Comparison of ENCODE assay signal across 1 cellular context in the genomic region with DNA sequence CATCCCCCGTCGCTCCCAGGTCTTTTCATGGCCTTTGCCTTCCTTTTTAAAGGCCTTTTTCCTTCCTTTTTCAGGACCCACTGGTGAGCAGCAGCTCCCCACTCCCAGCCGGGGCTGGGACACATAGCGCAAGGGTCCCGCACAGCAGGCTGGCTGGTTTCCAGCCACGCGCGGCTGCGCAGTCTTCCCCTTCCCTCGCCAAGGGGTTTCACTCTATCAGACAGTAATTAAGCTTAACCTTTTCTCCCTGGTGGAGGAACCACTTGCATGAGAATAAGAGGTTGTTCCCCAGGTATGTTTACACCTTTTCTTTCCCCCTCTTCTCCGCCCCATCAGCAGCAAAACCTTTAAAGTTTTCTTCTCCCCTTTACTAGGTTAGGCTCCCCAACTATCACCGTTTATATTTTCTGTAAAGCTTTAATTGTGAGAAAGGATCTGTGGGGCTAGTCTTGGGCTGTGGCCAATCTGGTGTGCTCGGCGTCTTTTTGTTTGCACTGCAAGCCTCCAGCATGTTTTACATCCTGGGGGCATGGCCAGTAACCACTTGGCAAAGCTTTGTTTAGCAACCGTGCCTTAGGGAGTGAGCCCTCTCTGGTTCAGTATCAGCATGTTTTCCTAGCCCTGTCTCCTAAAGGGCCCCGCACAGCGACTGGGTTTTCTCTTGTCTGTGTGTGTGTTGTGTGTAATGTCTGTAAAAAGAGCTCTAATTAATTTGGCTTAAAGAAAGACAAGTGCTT.
TF ChIP-seq lines count a peak whose summit lies in the region.

No MANE protein-coding gene starts in this region.

TF ChIP-seq in HEK293, 187 proteins besides CTCF, POLR2A, EP300 and RAD21 (continued from another document and continues in another):
- TF ChIP-seq, protein P1, sequence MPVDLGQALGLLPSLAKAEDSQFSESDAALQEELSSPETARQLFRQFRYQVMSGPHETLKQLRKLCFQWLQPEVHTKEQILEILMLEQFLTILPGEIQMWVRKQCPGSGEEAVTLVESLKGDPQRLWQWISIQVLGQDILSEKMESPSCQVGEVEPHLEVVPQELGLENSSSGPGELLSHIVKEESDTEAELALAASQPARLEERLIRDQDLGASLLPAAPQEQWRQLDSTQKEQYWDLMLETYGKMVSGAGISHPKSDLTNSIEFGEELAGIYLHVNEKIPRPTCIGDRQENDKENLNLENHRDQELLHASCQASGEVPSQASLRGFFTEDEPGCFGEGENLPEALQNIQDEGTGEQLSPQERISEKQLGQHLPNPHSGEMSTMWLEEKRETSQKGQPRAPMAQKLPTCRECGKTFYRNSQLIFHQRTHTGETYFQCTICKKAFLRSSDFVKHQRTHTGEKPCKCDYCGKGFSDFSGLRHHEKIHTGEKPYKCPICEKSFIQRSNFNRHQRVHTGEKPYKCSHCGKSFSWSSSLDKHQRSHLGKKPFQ (tag by site-specific recombination; IDR thresholded peaks at IDR 0.05), result 0 out of 2 replicates have a peak, but pooled peaks have one; percentile 20
- TF ChIP-seq, protein P2, sequence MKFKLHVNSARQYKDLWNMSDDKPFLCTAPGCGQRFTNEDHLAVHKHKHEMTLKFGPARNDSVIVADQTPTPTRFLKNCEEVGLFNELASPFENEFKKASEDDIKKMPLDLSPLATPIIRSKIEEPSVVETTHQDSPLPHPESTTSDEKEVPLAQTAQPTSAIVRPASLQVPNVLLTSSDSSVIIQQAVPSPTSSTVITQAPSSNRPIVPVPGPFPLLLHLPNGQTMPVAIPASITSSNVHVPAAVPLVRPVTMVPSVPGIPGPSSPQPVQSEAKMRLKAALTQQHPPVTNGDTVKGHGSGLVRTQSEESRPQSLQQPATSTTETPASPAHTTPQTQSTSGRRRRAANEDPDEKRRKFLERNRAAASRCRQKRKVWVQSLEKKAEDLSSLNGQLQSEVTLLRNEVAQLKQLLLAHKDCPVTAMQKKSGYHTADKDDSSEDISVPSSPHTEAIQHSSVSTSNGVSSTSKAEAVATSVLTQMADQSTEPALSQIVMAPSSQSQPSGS (tag by site-specific recombination; IDR thresholded peaks at IDR 0.05; ENCODE audit: low read depth), result no peak
- TF ChIP-seq ZNF785 (tag by site-specific recombination; IDR thresholded peaks at IDR 0.05) (no peak), ZSCAN30 (tag by site-specific recombination; IDR thresholded peaks at IDR 0.05) (0 out of 2 replicates have a peak, but pooled peaks have one; percentile 21), REPIN1 (tag by site-specific recombination; IDR thresholded peaks at IDR 0.05; ENCODE audit: low read depth) (no peak), ZSCAN16 (tag by site-specific recombination; IDR thresholded peaks at IDR 0.05) (no peak), ZSCAN23 (tag by site-specific recombination; IDR thresholded peaks at IDR 0.05) (no peak), ZNF274 (IDR thresholded peaks at IDR 0.05; ENCODE audit: low read length) (no peak), ZNF274 (tag by site-specific recombination; IDR thresholded peaks at IDR 0.05; ENCODE audit: borderline replicate concordance) (no peak), ZNF555 (tag by site-specific recombination; conservative IDR thresholded peaks at IDR 0.05) (no peak), ZNF776 (tag by site-specific recombination; IDR thresholded peaks at IDR 0.05; ENCODE audit: borderline replicate concordance) (no peak), ZBTB8A (tag by site-specific recombination; IDR thresholded peaks at IDR 0.05) (no peak), ZNF426 (tag by site-specific recombination; IDR thresholded peaks at IDR 0.05) (no peak), IKZF3 (tag by site-specific recombination; IDR thresholded peaks at IDR 0.05) (no peak), ZBTB48 (tag by site-specific recombination; IDR thresholded peaks at IDR 0.05) (0 out of 2 replicates have a peak, but pooled peaks have one; percentile 17), ZNF473 (tag by site-specific recombination; IDR thresholded peaks at IDR 0.05) (no peak), ZNF837 (tag by site-specific recombination; IDR thresholded peaks at IDR 0.05) (no peak), ZNF501 (tag by site-specific recombination; IDR thresholded peaks at IDR 0.05) (no peak), ZNF366 (tag by site-specific recombination; conservative IDR thresholded peaks at IDR 0.05) (no peak), ZIC2 (tag by site-specific recombination; IDR thresholded peaks at IDR 0.05) (peak; percentile 37; the same call in 1 of the 2 replicates), ZNF76 (tag by site-specific recombination; IDR thresholded peaks at IDR 0.05; ENCODE audit: borderline replicate concordance, low read depth) (no peak), ZNF155 (tag by site-specific recombination; IDR thresholded peaks at IDR 0.05) (no peak), ZNF174 (tag by site-specific recombination; IDR thresholded peaks at IDR 0.05) (no peak), ZNF830 (tag by site-specific recombination; IDR thresholded peaks at IDR 0.05; ENCODE audit: low read depth) (no peak), OSR2 (tag by site-specific recombination; IDR thresholded peaks at IDR 0.05) (peak; percentile 7; the same call in 1 of the 2 replicates), SP3 (tag by site-specific recombination; IDR thresholded peaks at IDR 0.05) (no peak), ZNF214 (tag by site-specific recombination; IDR thresholded peaks at IDR 0.05; ENCODE audit: borderline replicate concordance) (no peak), ZNF416 (tag by site-specific recombination; IDR thresholded peaks at IDR 0.05) (no peak), ZNF560 (tag by site-specific recombination; IDR thresholded peaks at IDR 0.05; ENCODE audit: borderline replicate concordance) (no peak), ZXDB (tag by site-specific recombination; IDR thresholded peaks at IDR 0.05) (no peak), OVOL3 (tag by site-specific recombination; IDR thresholded peaks at IDR 0.05) (no peak), ZNF707 (tag by site-specific recombination; IDR thresholded peaks at IDR 0.05) (no peak)
- TF ChIP-seq, protein P3, sequence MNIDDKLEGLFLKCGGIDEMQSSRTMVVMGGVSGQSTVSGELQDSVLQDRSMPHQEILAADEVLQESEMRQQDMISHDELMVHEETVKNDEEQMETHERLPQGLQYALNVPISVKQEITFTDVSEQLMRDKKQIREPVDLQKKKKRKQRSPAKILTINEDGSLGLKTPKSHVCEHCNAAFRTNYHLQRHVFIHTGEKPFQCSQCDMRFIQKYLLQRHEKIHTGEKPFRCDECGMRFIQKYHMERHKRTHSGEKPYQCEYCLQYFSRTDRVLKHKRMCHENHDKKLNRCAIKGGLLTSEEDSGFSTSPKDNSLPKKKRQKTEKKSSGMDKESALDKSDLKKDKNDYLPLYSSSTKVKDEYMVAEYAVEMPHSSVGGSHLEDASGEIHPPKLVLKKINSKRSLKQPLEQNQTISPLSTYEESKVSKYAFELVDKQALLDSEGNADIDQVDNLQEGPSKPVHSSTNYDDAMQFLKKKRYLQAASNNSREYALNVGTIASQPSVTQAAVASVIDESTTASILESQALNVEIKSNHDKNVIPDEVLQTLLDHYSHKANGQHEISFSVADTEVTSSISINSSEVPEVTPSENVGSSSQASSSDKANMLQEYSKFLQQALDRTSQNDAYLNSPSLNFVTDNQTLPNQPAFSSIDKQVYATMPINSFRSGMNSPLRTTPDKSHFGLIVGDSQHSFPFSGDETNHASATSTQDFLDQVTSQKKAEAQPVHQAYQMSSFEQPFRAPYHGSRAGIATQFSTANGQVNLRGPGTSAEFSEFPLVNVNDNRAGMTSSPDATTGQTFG (tag by site-specific recombination; IDR thresholded peaks at IDR 0.05; ENCODE audit: borderline replicate concordance), result no peak
- TF ChIP-seq, protein P4, sequence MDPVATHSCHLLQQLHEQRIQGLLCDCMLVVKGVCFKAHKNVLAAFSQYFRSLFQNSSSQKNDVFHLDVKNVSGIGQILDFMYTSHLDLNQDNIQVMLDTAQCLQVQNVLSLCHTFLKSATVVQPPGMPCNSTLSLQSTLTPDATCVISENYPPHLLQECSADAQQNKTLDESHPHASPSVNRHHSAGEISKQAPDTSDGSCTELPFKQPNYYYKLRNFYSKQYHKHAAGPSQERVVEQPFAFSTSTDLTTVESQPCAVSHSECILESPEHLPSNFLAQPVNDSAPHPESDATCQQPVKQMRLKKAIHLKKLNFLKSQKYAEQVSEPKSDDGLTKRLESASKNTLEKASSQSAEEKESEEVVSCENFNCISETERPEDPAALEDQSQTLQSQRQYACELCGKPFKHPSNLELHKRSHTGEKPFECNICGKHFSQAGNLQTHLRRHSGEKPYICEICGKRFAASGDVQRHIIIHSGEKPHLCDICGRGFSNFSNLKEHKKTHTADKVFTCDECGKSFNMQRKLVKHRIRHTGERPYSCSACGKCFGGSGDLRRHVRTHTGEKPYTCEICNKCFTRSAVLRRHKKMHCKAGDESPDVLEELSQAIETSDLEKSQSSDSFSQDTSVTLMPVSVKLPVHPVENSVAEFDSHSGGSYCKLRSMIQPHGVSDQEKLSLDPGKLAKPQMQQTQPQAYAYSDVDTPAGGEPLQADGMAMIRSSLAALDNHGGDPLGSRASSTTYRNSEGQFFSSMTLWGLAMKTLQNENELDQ (tag by site-specific recombination; IDR thresholded peaks at IDR 0.05; ENCODE audit: low read depth), result no peak
- TF ChIP-seq, protein P5, sequence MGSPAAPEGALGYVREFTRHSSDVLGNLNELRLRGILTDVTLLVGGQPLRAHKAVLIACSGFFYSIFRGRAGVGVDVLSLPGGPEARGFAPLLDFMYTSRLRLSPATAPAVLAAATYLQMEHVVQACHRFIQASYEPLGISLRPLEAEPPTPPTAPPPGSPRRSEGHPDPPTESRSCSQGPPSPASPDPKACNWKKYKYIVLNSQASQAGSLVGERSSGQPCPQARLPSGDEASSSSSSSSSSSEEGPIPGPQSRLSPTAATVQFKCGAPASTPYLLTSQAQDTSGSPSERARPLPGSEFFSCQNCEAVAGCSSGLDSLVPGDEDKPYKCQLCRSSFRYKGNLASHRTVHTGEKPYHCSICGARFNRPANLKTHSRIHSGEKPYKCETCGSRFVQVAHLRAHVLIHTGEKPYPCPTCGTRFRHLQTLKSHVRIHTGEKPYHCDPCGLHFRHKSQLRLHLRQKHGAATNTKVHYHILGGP (tag by site-specific recombination; IDR thresholded peaks at IDR 0.05), result no peak
- TF ChIP-seq, protein P6, sequence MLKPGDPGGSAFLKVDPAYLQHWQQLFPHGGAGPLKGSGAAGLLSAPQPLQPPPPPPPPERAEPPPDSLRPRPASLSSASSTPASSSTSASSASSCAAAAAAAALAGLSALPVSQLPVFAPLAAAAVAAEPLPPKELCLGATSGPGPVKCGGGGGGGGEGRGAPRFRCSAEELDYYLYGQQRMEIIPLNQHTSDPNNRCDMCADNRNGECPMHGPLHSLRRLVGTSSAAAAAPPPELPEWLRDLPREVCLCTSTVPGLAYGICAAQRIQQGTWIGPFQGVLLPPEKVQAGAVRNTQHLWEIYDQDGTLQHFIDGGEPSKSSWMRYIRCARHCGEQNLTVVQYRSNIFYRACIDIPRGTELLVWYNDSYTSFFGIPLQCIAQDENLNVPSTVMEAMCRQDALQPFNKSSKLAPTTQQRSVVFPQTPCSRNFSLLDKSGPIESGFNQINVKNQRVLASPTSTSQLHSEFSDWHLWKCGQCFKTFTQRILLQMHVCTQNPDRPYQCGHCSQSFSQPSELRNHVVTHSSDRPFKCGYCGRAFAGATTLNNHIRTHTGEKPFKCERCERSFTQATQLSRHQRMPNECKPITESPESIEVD (tag by site-specific recombination; IDR thresholded peaks at IDR 0.05), result no peak
- TF ChIP-seq, protein P7, sequence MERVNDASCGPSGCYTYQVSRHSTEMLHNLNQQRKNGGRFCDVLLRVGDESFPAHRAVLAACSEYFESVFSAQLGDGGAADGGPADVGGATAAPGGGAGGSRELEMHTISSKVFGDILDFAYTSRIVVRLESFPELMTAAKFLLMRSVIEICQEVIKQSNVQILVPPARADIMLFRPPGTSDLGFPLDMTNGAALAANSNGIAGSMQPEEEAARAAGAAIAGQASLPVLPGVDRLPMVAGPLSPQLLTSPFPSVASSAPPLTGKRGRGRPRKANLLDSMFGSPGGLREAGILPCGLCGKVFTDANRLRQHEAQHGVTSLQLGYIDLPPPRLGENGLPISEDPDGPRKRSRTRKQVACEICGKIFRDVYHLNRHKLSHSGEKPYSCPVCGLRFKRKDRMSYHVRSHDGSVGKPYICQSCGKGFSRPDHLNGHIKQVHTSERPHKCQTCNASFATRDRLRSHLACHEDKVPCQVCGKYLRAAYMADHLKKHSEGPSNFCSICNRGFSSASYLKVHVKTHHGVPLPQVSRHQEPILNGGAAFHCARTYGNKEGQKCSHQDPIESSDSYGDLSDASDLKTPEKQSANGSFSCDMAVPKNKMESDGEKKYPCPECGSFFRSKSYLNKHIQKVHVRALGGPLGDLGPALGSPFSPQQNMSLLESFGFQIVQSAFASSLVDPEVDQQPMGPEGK (tag by site-specific recombination; IDR thresholded peaks at IDR 0.05), result 0 out of 2 replicates have a peak, but pooled peaks have one; percentile 47
- TF ChIP-seq, protein P8, sequence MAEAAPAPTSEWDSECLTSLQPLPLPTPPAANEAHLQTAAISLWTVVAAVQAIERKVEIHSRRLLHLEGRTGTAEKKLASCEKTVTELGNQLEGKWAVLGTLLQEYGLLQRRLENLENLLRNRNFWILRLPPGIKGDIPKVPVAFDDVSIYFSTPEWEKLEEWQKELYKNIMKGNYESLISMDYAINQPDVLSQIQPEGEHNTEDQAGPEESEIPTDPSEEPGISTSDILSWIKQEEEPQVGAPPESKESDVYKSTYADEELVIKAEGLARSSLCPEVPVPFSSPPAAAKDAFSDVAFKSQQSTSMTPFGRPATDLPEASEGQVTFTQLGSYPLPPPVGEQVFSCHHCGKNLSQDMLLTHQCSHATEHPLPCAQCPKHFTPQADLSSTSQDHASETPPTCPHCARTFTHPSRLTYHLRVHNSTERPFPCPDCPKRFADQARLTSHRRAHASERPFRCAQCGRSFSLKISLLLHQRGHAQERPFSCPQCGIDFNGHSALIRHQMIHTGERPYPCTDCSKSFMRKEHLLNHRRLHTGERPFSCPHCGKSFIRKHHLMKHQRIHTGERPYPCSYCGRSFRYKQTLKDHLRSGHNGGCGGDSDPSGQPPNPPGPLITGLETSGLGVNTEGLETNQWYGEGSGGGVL (tag by site-specific recombination; IDR thresholded peaks at IDR 0.05), result 0 out of 2 replicates have a peak, but pooled peaks have one; percentile 24
